ENCODE assay signal across 1 cellular context in genomic region chr6:157120523-157121232, GRCh38.
A peak's percentile ranks its signal among the peaks of the same experiment; 100 is the strongest.
TF ChIP-seq lines count a peak whose summit lies in the region.

No MANE protein-coding gene starts in this region.

TF ChIP-seq in liver, 16 proteins besides CTCF, POLR2A, EP300 and RAD21 (continued from another document):
- TF ChIP-seq HNF4G (IDR thresholded peaks at IDR 0.05) (no peak), HNF4A (conservative IDR thresholded peaks at IDR 0.05) (peak in 1 of 2 donors; percentile 14)
- TF ChIP-seq, protein P1, sequence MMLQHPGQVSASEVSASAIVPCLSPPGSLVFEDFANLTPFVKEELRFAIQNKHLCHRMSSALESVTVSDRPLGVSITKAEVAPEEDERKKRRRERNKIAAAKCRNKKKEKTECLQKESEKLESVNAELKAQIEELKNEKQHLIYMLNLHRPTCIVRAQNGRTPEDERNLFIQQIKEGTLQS (IDR thresholded peaks at IDR 0.05): no peak
TF ChIP-seq in liver: peak in this region for 6.
